8 cellular contexts compared by ENCODE assay signal in genomic region chr14:102591372-102591943, GRCh38. TPM values are rescaled to one million over a fixed set of nuclear protein-coding genes. Genes with fewer than 3 reads are reported as not detected.
DNase-seq lines count a peak whose midpoint lies in the region; ATAC-seq and TF ChIP-seq lines count a peak whose summit lies in the region.

No MANE protein-coding gene starts in this region.

- H3K9me3 Mint-ChIP-seq in natural killer cell, result no peaks in the 10 kb centered on the region

- H3K36me3 ChIP-seq in esophagus muscularis mucosa, result no peaks in the 10 kb centered on the region

- H3K4me1 ChIP-seq in esophagus muscularis mucosa, result peaks cover 19 to 42% (median 37%) of the 10 kb centered on the region in 4 donors

- H3K4me3 Mint-ChIP-seq in natural killer cell, result peak overlapping the region; percentile 85

- ATAC-seq in natural killer cell (no peak), GM19035 (IDR thresholded peaks at IDR 0.05; ENCODE audit: unreplicated experiment) (no peak)

- no peaks in the 10 kb centered on the region for H3K27me3 Mint-ChIP-seq in natural killer cell (ENCODE audit: low read depth in 2 of 2)

- no peaks in the 10 kb centered on the region for H3K27me3 ChIP-seq in esophagus muscularis mucosa

- H3K4me1 Mint-ChIP-seq in natural killer cell, result peaks cover 18 to 24% of the 10 kb centered on the region in 2 donors

- intact Hi-C loops in esophagus muscularis mucosa (cut with DNase I), result loop anchor here (5.0 kb wide), 1 partner anchor 64 kb away; no protein-coding TSS in a partner anchor
- intact Hi-C loops in natural killer cell (cut with micrococcal nuclease), result loop anchor here (2.0 kb wide), 1 partner anchor 67 kb away; no protein-coding TSS in a partner anchor

- no peaks in the 10 kb centered on the region for H3K9me3 ChIP-seq in esophagus muscularis mucosa

- DNase-seq in NCI-H146 (lab: John Stamatoyannopoulos, UW) (peak; percentile 44), NCI-H146 treated with DMSO at 0.1 percent for 48 hours (lab: John Stamatoyannopoulos, UW; ENCODE audit: unreplicated experiment) (no peak), M059J (ENCODE audit: low read depth) (peak; percentile 7), esophagus muscularis mucosa (ENCODE audit: extremely low spot score) (no peak), natural killer cell (peak; percentile 37), 8988T (no peak)
- peak; percentile 36 for DNase-seq in activated CD8-positive, alpha-beta memory T cell treated with anti-CD3 and anti-CD28 coated beads, Interleukin-2, amount 50 U/mL, for 4 hours

- peak overlapping the region; percentile 90 to 99 (median 96) for H3K27ac ChIP-seq in esophagus muscularis mucosa (replicated peaks in 1 of 4)

- no peak for TF ChIP-seq EP300 in esophagus muscularis mucosa (IDR thresholded peaks at IDR 0.05)

- peak overlapping the region; percentile 76 to 98 (median 90) for H3K4me3 ChIP-seq in esophagus muscularis mucosa

- no peak for TF ChIP-seq POLR2A in esophagus muscularis mucosa (IDR thresholded peaks at IDR 0.05; ENCODE audit: low read depth)

- 2% methylated on average over 9 of the region's 37 CpGs for WGBS in esophagus muscularis mucosa

- peak overlapping the region; percentile 89 to 93 for H3K27ac Mint-ChIP-seq in natural killer cell

- H3K36me3 Mint-ChIP-seq in natural killer cell, result no peaks in the 10 kb centered on the region

- no peak for TF ChIP-seq CTCF in esophagus muscularis mucosa (IDR thresholded peaks at IDR 0.05)
- TF ChIP-seq CTCF in natural killer cell (IDR thresholded peaks at IDR 0.05), result no peak

RNA-seq across cellular contexts. Expression of gene RCOR1, which starts 1.0 kb away (rescaled TPM):
- 9.6 and 15.1 TPM in 2 replicates for total RNA-seq in M059J (2014; rRNA removed; shearing (Covaris generic))
- 10 to 100 TPM; 12.9 to 14.8 (median 13.8) TPM for total RNA-seq in esophagus muscularis mucosa
- 10 to 100 TPM; 20.3 to 36.5 (median 21.8) TPM for total RNA-seq in natural killer cell

Comparison
In these comparisons a context has a peak if more than half of its experiments do, and no peak if none do; other contexts are left out.
1. DNase-seq: peak in NCI-H146 (single experiment), M059J (single experiment), activated CD8-positive, alpha-beta memory T cell treated with anti-CD3 and anti-CD28 coated beads, Interleukin-2, amount 50 U/mL, for 4 hours (single experiment) and natural killer cell (single experiment); none in NCI-H146 treated with DMSO at 0.1 percent for 48 hours (single experiment), esophagus muscularis mucosa (single experiment) and 8988T (single experiment).